In the genomic region with DNA sequence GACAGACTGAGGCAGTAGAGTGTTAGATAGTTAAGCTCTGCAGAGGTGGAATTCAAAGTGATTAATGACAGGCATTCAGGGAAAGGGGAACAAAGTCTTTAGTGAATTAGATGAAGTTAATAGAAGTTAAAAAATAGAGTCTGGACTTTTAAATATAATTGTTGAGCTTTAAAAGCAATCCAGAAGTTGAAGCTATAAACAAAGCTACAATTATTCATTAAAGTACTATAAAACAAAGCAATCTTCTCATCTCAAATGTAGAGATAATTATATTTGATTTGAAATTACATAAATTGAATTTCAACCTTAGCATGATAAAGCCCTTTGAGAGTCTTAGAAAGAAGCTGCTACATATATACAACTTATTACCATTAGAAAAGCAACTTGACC, we compare ENCODE assay signal across 18 cellular contexts.
"Had no signal": no experiment of that assay in that cellular context is flagged by ENCODE, and none has a peak within 500 bp of the region (broad histone marks: within the 10 kb centered on the region; RNA-seq: fewer than 3 reads in every experiment).

No MANE protein-coding gene starts in this region.

- H3K27me3 ChIP-seq: heart left ventricle, neutrophil, right atrium auricular region, sigmoid colon, tibial artery, upper lobe of left lung, uterus had no signal

- H3K27ac Mint-ChIP-seq: naive thymus-derived CD4-positive, alpha-beta T cell; stimulated activated naive CD8-positive, alpha-beta T cell treated with anti-CD3 and anti-CD28 coated beads, Interleukin-15, Interleukin-2, amounts not matched to agents 100 ng/mL and 50 ng/mL, for 24 hours had no signal

- H3K9me3 ChIP-seq: neutrophil, right atrium auricular region, sigmoid colon, tibial artery, upper lobe of left lung, uterus had no signal

- FAIRE-seq: frontal cortex had no signal

- H3K27ac ChIP-seq: dorsolateral prefrontal cortex, heart left ventricle, neutrophil, right atrium auricular region, sigmoid colon, skin epidermis, tibial artery, upper lobe of left lung, uterus had no signal

- H3K4me1 ChIP-seq: heart left ventricle, right atrium auricular region, sigmoid colon, tibial artery, upper lobe of left lung, uterus had no signal

- H3K4me3 Mint-ChIP-seq: naive thymus-derived CD4-positive, alpha-beta T cell; stimulated activated naive CD8-positive, alpha-beta T cell treated with anti-CD3 and anti-CD28 coated beads, Interleukin-15, Interleukin-2, amounts not matched to agents 100 ng/mL and 50 ng/mL, for 24 hours had no signal

- H3K4me1 Mint-ChIP-seq: naive thymus-derived CD4-positive, alpha-beta T cell had no signal

- DNase-seq: cortex of kidney; dorsolateral prefrontal cortex; effector CD8-positive, alpha-beta T cell; heart left ventricle; hippocampal formation; left ventricle myocardium superior; naive thymus-derived CD4-positive, alpha-beta T cell; sigmoid colon; stimulated activated CD4-positive, alpha-beta T cell treated with anti-CD3 and anti-CD28 coated beads, Interleukin-2, amount 100 ng/mL, for 24 hours; tibial artery; upper lobe of left lung; uterus had no signal

- H3K36me3 ChIP-seq: heart left ventricle, neutrophil, right atrium auricular region, sigmoid colon, tibial artery, upper lobe of left lung, uterus had no signal

- ATAC-seq: heart left ventricle; left ventricle myocardium superior; naive thymus-derived CD4-positive, alpha-beta T cell had no signal

- H3K4me3 ChIP-seq: dorsolateral prefrontal cortex, heart left ventricle, lung, right atrium auricular region, sigmoid colon, skin epidermis, tibial artery, upper lobe of left lung, uterus had no signal

- H3K36me3 Mint-ChIP-seq: naive thymus-derived CD4-positive, alpha-beta T cell had no signal
